ENCODE assay signal across 9 cellular contexts in the genomic region with DNA sequence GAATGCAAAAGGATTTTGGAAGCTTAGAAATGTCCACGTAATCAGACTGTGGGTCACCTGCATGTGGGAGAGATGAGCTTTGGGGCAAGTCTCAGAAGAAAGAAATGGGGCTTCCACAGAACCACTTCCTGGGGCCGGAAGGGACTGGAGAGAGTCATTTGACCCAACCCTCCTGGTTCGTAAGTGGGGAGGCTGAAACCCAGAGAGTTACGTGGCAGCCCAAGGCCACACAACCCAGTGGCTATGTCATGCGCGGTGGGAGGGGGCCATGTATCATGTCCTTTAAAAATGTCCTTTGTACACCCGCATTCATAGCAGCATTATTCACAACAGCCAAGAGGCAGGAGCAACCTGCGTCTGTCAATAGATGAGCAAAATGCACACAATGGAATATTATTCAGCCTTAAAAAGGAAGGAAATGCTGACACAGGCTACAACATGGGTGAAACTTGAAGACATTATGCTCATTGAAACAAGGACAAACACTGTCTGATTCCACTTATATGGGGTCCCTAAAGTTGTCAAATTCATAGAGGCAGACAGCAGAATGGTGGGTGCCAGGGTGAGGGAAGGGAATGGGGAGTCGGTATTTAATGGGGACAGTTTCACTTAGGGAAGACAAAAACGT. TPM values are rescaled to one million over a fixed set of nuclear protein-coding genes. Genes with fewer than 3 reads are reported as not detected.
A peak's percentile ranks its signal among the peaks of the same experiment; 100 is the strongest.
DNase-seq lines count a peak whose midpoint lies in the region; ATAC-seq lines count a peak whose summit lies in the region.
"Had no signal": no experiment of that assay in that cellular context is flagged by ENCODE, and none has a peak within 500 bp of the region (broad histone marks: within the 10 kb centered on the region; RNA-seq: fewer than 3 reads in every experiment).

No MANE protein-coding gene starts in this region.

- H3K9me3 ChIP-seq in HUES48 (ENCODE audit: control insufficient read depth, insufficient read depth, low read length) (no peaks in the 10 kb centered on the region), endocrine pancreas (ENCODE audit: control insufficient read depth, low read length) (no peaks in the 10 kb centered on the region)
- H3K9me3 ChIP-seq: SJSA1 had no signal

- H3K27ac ChIP-seq in ACC112 (ENCODE audit: low read depth, low read length) = no peak overlapping the region
- no peak overlapping the region for H3K27ac ChIP-seq in HUES48 (ENCODE audit: low read depth, low read length)
- H3K27ac ChIP-seq: SJSA1 had no signal

- peak overlapping the region in 1 of 6 donors; percentile 60 for H3K27ac Mint-ChIP-seq in naive B cell

- peaks cover 21 to 67% (median 37%) of the 10 kb centered on the region in 3 donors for H3K27me3 Mint-ChIP-seq in naive B cell

- H3K4me3 Mint-ChIP-seq in naive B cell = peak overlapping the region in 7 of 8 donors; percentile 15 to 68 (median 62)

- H3K9me3 Mint-ChIP-seq in naive B cell = peaks cover 0 to 11% (median 4%) of the 10 kb centered on the region in 7 donors

- H3K79me2 ChIP-seq in ACC112 (ENCODE audit: control insufficient read depth, insufficient read depth, low read length, unreplicated experiment) = no peaks in the 10 kb centered on the region

- ATAC-seq in naive B cell (ENCODE audit: low read depth in 2 of 2) = no peak
- ATAC-seq in GM21786 (IDR thresholded peaks at IDR 0.05; ENCODE audit: unreplicated experiment) = no peak

- H3K4me3 ChIP-seq in ACC112 (ENCODE audit: low read depth, low read length) (peak overlapping the region; percentile 73), HUES48 (ENCODE audit: low read depth, low read length) (peak overlapping the region; percentile 60), endocrine pancreas (ENCODE audit: control insufficient read depth, insufficient read depth, low read length) (no peak overlapping the region)
- H3K4me3 ChIP-seq: SJSA1 had no signal

- peaks cover 6 to 15% (median 9%) of the 10 kb centered on the region in 3 donors for H3K4me1 Mint-ChIP-seq in naive B cell

- H3K9ac ChIP-seq in HUES48 (ENCODE audit: low read depth, low read length) (no peak overlapping the region), endocrine pancreas (ENCODE audit: control insufficient read depth, insufficient read depth, low read length) (peak overlapping the region; percentile 32)

- no peaks in the 10 kb centered on the region for H3K27me3 ChIP-seq in ACC112 (ENCODE audit: insufficient read depth, low read length)
- peaks cover 52% of the 10 kb centered on the region for H3K27me3 ChIP-seq in HUES48 (ENCODE audit: control insufficient read depth, insufficient read depth, low read length)
- H3K27me3 ChIP-seq in endocrine pancreas (ENCODE audit: control insufficient read depth, insufficient read depth, low read length) = no peaks in the 10 kb centered on the region

- H3K36me3 ChIP-seq in ACC112 (ENCODE audit: insufficient read depth, low read length) = no peaks in the 10 kb centered on the region
- no peaks in the 10 kb centered on the region for H3K36me3 ChIP-seq in HUES48 (ENCODE audit: control insufficient read depth, insufficient read depth, low read length)
- no peaks in the 10 kb centered on the region for H3K36me3 ChIP-seq in endocrine pancreas (ENCODE audit: control insufficient read depth, insufficient read depth, low read length)
- H3K36me3 ChIP-seq: SJSA1 had no signal

- peaks cover 0 to 8% of the 10 kb centered on the region in 2 donors for H3K36me3 Mint-ChIP-seq in naive B cell

- DNase-seq in naive B cell (no peak), activated gamma-delta T cell (lab: John Stamatoyannopoulos, UW) (no peak), NCI-H2081 (lab: John Stamatoyannopoulos, UW) (no peak), HCEC 1CT (no peak)

- H3K4me1 ChIP-seq in ACC112 (ENCODE audit: control insufficient read depth, insufficient read depth, low read length, unreplicated experiment) = no peaks in the 10 kb centered on the region
- no peaks in the 10 kb centered on the region for H3K4me1 ChIP-seq in HUES48 (ENCODE audit: control insufficient read depth, insufficient read depth, low read length)
- H3K4me1 ChIP-seq in endocrine pancreas (ENCODE audit: control insufficient read depth, insufficient read depth, low read length) = no peaks in the 10 kb centered on the region

- peak overlapping the region; percentile 70 for H2AFZ ChIP-seq in ACC112 (ENCODE audit: low read length, unreplicated experiment)

RNA-seq across cellular contexts. Expression of gene CAMK2B, which starts 15.1 kb away (rescaled TPM):
- polyA plus RNA-seq in naive B cell (ENCODE audit: low read depth in 6 of 6) = not detected
